ENCODE assay signal across 9 cellular contexts in the genomic region with DNA sequence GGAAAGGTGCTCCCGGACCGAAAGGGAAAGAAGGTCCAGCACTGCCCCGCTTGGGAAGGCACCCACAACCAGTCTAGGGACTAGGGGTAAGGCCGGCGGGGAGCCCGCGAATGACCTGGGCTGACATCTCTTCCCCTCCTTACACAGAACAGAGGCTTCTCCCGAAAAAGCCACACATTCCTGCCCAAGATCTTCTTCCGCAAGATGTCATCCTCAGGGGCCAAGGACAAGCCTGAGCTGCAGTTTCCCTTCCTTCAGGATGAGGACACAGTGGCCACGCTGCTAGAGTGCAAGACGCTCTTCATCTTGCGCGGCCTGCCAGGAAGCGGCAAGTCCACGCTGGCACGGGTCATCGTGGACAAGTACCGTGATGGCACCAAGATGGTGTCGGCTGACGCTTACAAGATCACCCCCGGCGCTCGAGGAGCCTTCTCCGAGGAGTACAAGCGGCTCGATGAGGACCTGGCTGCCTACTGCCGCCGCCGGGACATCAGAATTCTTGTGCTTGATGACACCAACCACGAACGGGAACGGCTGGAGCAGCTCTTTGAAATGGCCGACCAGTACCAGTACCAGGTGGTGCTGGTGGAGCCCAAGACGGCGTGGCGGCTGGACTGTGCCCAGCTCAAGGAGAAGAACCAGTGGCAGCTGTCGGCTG. TPM values are rescaled to one million over a fixed set of nuclear protein-coding genes. Genes with fewer than 3 reads are reported as not detected.
DNase-seq lines count a peak whose midpoint lies in the region; ATAC-seq and TF ChIP-seq lines count a peak whose summit lies in the region.
"Had no signal": no experiment of that assay in that cellular context is flagged by ENCODE, and none has a peak within 500 bp of the region (broad histone marks: within the 10 kb centered on the region; RNA-seq: fewer than 3 reads in every experiment).

No MANE protein-coding gene starts in this region.

- H3K79me2 ChIP-seq in MM.1S (ENCODE audit: low read length): peaks cover 62% of the 10 kb centered on the region

- H3K4me3 Mint-ChIP-seq in neural crest cell: peak overlapping the region; percentile 94

- H3K27me3 Mint-ChIP-seq in neural crest cell (ENCODE audit: low read depth): peaks cover 20% of the 10 kb centered on the region

- H3K36me3 Mint-ChIP-seq in neural crest cell (ENCODE audit: low read depth): peaks cover 26% of the 10 kb centered on the region

- CTCF ChIA-PET in BJ (lab: Yijun Ruan, JAX): interaction anchor here (1.3 to 7.1 kb wide), 2 partner anchors 23 to 50 kb away, joined by 3 to 59 read pairs; a partner anchor contains a TSS

- H3K9me3 Mint-ChIP-seq in neural crest cell: no peaks in the 10 kb centered on the region

- H2AFZ ChIP-seq in MM.1S (ENCODE audit: low read length): no peak overlapping the region

- DNase-seq in BJ (ENCODE audit: low read depth) (no peak), MM.1S (no peak), neural crest cell (ENCODE audit: low read depth, low spot score) (no peak), DMS 273 treated with DMSO at 0.1 percent for 48 hours (lab: John Stamatoyannopoulos, UW) (no peak), NCI-H187 treated with DMSO at 0.1 percent for 48 hours (lab: John Stamatoyannopoulos, UW) (no peak)

- H3K27ac ChIP-seq in MM.1S (ENCODE audit: low read length): no peak overlapping the region
- no peak overlapping the region for H3K27ac ChIP-seq in duodenal mucosa (ENCODE audit: low read depth, low read length)

- POLR2A ChIA-PET in BJ (lab: Charles Lee): no interaction called here

- H3K4me1 Mint-ChIP-seq in neural crest cell: peaks cover 55% of the 10 kb centered on the region

- peak overlapping the region; percentile 90; the same call in 1 of the 2 replicates for H3K4me2 ChIP-seq in MM.1S (ENCODE audit: low read depth, low read length)

- H3K9ac ChIP-seq in MM.1S (ENCODE audit: low read length) (no peak overlapping the region), duodenal mucosa (ENCODE audit: low read depth in 1 of 2, low read length in 2 of 2) (peak overlapping the region in 1 of 2 donors; percentile 70)

- H3K27ac Mint-ChIP-seq in neural crest cell (ENCODE audit: unreplicated experiment): peak overlapping the region; percentile 96

- H3K9me3 ChIP-seq in MM.1S (replicated peaks; ENCODE audit: insufficient read depth, low read length) (no peaks in the 10 kb centered on the region), duodenal mucosa (ENCODE audit: control insufficient read depth in 1 of 2, low read length in 2 of 2) (no peaks in the 10 kb centered on the region)
- H3K9me3 ChIP-seq: neutrophil had no signal

- H3K4me1 ChIP-seq in MM.1S (ENCODE audit: low read length): peaks cover 15% of the 10 kb centered on the region
- H3K4me1 ChIP-seq in duodenal mucosa (ENCODE audit: control insufficient read depth in 1 of 2, insufficient read depth in 2 of 2, low read length in 2 of 2): peaks cover 14 to 32% of the 10 kb centered on the region in 2 donors

- peak overlapping the region; percentile 92 for H3K4me3 ChIP-seq in BJ (ENCODE audit: low read depth, low read length)
- peak overlapping the region; percentile 82; the same call in 1 of the 2 replicates for H3K4me3 ChIP-seq in MM.1S (ENCODE audit: low read length)
- peak overlapping the region; percentile 69 to 76 for H3K4me3 ChIP-seq in duodenal mucosa (ENCODE audit: low read depth in 1 of 2, low read length in 2 of 2)

- H3K36me3 ChIP-seq in BJ (ENCODE audit: control insufficient read depth, insufficient read depth, low read length): peaks cover 23% of the 10 kb centered on the region
- 0 out of 2 replicates have a peak, but pooled peaks cover 4% of the 10 kb centered on the region for H3K36me3 ChIP-seq in MM.1S (replicated peaks; ENCODE audit: insufficient read depth, low read length)
- H3K36me3 ChIP-seq in duodenal mucosa (ENCODE audit: control insufficient read depth in 1 of 2, insufficient read depth in 2 of 2, low read length in 2 of 2): peaks cover 4 to 31% of the 10 kb centered on the region in 2 donors

- ATAC-seq in GM19324 (IDR thresholded peaks at IDR 0.05; ENCODE audit: low FRiP score, unreplicated experiment) (no peak), GM18520 (IDR thresholded peaks at IDR 0.05; ENCODE audit: unreplicated experiment) (no peak)

- H4K20me1 ChIP-seq in MM.1S (ENCODE audit: insufficient read depth, low read length): no peaks in the 10 kb centered on the region

- TF ChIP-seq CTCF in BJ (IDR thresholded peaks at IDR 0.05; ENCODE audit: insufficient read depth, low read depth, low read length): no peak
- TF ChIP-seq CTCF in MM.1S (IDR thresholded peaks at IDR 0.05; ENCODE audit: low read length): no peak
- TF ChIP-seq CTCF in neural crest cell (conservative IDR thresholded peaks at IDR 0.05): no peak

- H3K27me3 ChIP-seq in BJ (ENCODE audit: control insufficient read depth, insufficient read depth, low read length) (no peaks in the 10 kb centered on the region), MM.1S (replicated peaks; ENCODE audit: insufficient read depth, low read length) (no peaks in the 10 kb centered on the region), duodenal mucosa (ENCODE audit: control insufficient read depth in 1 of 2, insufficient read depth in 2 of 2, low read length in 2 of 2) (no peaks in the 10 kb centered on the region)
- H3K27me3 ChIP-seq: neutrophil had no signal

- H3F3A ChIP-seq in MM.1S (ENCODE audit: insufficient read depth, low read length): peaks cover 16% of the 10 kb centered on the region

- H3K9me2 ChIP-seq in MM.1S (replicated peaks; ENCODE audit: insufficient read depth, low read length): no peaks in the 10 kb centered on the region

RNA-seq across cellular contexts. Expression of a gene that starts 1.5 kb away (rescaled TPM):
- 53.5 and 66.2 TPM in 2 replicates for polyA plus RNA-seq in BJ (2011; rRNA removed)
- polyA minus RNA-seq in BJ (2011; rRNA and poly(A)+ RNA removed): 151 and 180 TPM in 2 replicates
- 213 and 230 TPM in 2 replicates for total RNA-seq in neural crest cell

RNA-seq across cellular contexts. Expression of a gene that starts 37.6 kb away (rescaled TPM):
- polyA plus RNA-seq in BJ (2011; rRNA removed): 0.61 and 0.92 TPM in 2 replicates
- polyA minus RNA-seq in BJ (2011; rRNA and poly(A)+ RNA removed): 0.31 and 0.81 TPM in 2 replicates
- total RNA-seq in neural crest cell: 4.2 and 4.8 TPM in 2 replicates

RNA-seq across cellular contexts. Expression of a gene that starts 49.2 kb away (rescaled TPM):
- 41.1 and 46.9 TPM in 2 replicates for polyA plus RNA-seq in BJ (2011; rRNA removed)
- 33.7 and 36.2 TPM in 2 replicates for polyA minus RNA-seq in BJ (2011; rRNA and poly(A)+ RNA removed)
- total RNA-seq in neural crest cell: 126 and 138 TPM in 2 replicates

RNA-seq across cellular contexts. Expression of a gene that starts 49.3 kb away (rescaled TPM):
- polyA plus RNA-seq in BJ (2011; rRNA removed): 118 and 170 TPM in 2 replicates
- 159 and 212 TPM in 2 replicates for polyA minus RNA-seq in BJ (2011; rRNA and poly(A)+ RNA removed)
- total RNA-seq in neural crest cell: 421 and 422 TPM in 2 replicates

RNA-seq across cellular contexts. Expression of a gene that starts 51.8 kb away (rescaled TPM):
- polyA plus RNA-seq in BJ (2011; rRNA removed): 55.9 and 81.4 TPM in 2 replicates
- 25.6 and 38.6 TPM in 2 replicates for polyA minus RNA-seq in BJ (2011; rRNA and poly(A)+ RNA removed)
- 59.2 and 60.2 TPM in 2 replicates for total RNA-seq in neural crest cell
